14 cellular contexts compared by ENCODE assay signal in genomic region chr6:140538926-140539325, GRCh38.
A peak's percentile ranks its signal among the peaks of the same experiment; 100 is the strongest.
DNase-seq lines count a peak whose midpoint lies in the region; ATAC-seq and TF ChIP-seq lines count a peak whose summit lies in the region.
"Had no signal": no experiment of that assay in that cellular context is flagged by ENCODE, and none has a peak within 500 bp of the region (broad histone marks: within the 10 kb centered on the region; RNA-seq: fewer than 3 reads in every experiment).

No MANE protein-coding gene starts in this region.

- no peaks in the 10 kb centered on the region for H4K20me1 ChIP-seq in fibroblast of lung (ENCODE audit: control insufficient read depth, extremely low read depth, insufficient read depth, low read length)

- H3K27me3 ChIP-seq in fibroblast of lung (ENCODE audit: control insufficient read depth, insufficient read depth, low read length) = no peaks in the 10 kb centered on the region
- H3K27me3 ChIP-seq in effector memory CD4-positive, alpha-beta T cell (replicated peaks; ENCODE audit: control insufficient read depth, insufficient read depth, low read length, poor library complexity, severe bottlenecking) = no peaks in the 10 kb centered on the region
- H3K27me3 ChIP-seq: heart left ventricle had no signal

- TF ChIP-seq CTCF in fibroblast of lung (conservative IDR thresholded peaks at IDR 0.05 in 1 of 2, IDR thresholded peaks at IDR 0.05 in 1 of 2; ENCODE audit: low read depth in 1 of 2, low read length in 2 of 2) = no peak

- peaks cover 19% of the 10 kb centered on the region for H3K4me1 ChIP-seq in fibroblast of lung (ENCODE audit: control insufficient read depth, extremely low read depth, insufficient read depth, low read length)
- H3K4me1 ChIP-seq in effector memory CD4-positive, alpha-beta T cell (ENCODE audit: control insufficient read depth, insufficient read depth, low read length, poor library complexity, severe bottlenecking) = no peaks in the 10 kb centered on the region

- intact Hi-C loops in sciatic nerve (cut with DNase I) = no loop called here

- DNase-seq in G401 (ENCODE audit: low spot score) (peak; percentile 22), RPMI7951 (ENCODE audit: low read depth) (peak; percentile 52), fibroblast of lung (ENCODE audit: low read depth in 2 of 2) (peak in 1 of 2 donors; percentile 57), sciatic nerve (ENCODE audit: low spot score) (no peak)
- no peak for DNase-seq in effector memory CD4-positive, alpha-beta T cell
- no peak for DNase-seq in activated CD8-positive, alpha-beta memory T cell treated with anti-CD3 and anti-CD28 coated beads, Interleukin-2, amount 50 U/mL, for 4 hours
- DNase-seq: activated CD4-positive, alpha-beta T cell treated with anti-CD3 and anti-CD28 coated beads for 36 hours; CD8-positive, alpha-beta memory T cell; heart left ventricle; NCI-H1092 treated with DMSO at 0.1 percent for 48 hours; NCI-H82; right cardiac atrium had no signal

- no peak overlapping the region for H3K9ac ChIP-seq in fibroblast of lung (ENCODE audit: insufficient read depth, low read length)

- in situ Hi-C loops in G401 (cut with HindIII; ENCODE audit: low sequenced_read_pairs) = no loop called here

- no peak overlapping the region for H3K4me2 ChIP-seq in fibroblast of lung (ENCODE audit: extremely low read depth, insufficient read depth, low read length)

- no peak overlapping the region for H2AFZ ChIP-seq in fibroblast of lung (ENCODE audit: low read length)

- no peaks in the 10 kb centered on the region for H3K9me3 ChIP-seq in fibroblast of lung (ENCODE audit: control insufficient read depth, insufficient read depth, low read depth, low read length)
- no peaks in the 10 kb centered on the region for H3K9me3 ChIP-seq in effector memory CD4-positive, alpha-beta T cell (ENCODE audit: control insufficient read depth, low read length)

- H3K4me3 ChIP-seq in fibroblast of lung (replicated peaks in 1 of 4; ENCODE audit: control extremely low read depth in 1 of 4, insufficient read depth in 1 of 4, low read depth in 3 of 4, low read length in 4 of 4) = no peak overlapping the region
- no peak overlapping the region for H3K4me3 ChIP-seq in effector memory CD4-positive, alpha-beta T cell (ENCODE audit: insufficient read depth, low read depth, low read length, poor library complexity, severe bottlenecking)
- H3K4me3 ChIP-seq: heart left ventricle had no signal

- no peaks in the 10 kb centered on the region for H3K79me2 ChIP-seq in fibroblast of lung (ENCODE audit: control insufficient read depth, insufficient read depth, low read length)

- H3K36me3 ChIP-seq in fibroblast of lung (ENCODE audit: control insufficient read depth, insufficient read depth, low read length) = no peaks in the 10 kb centered on the region
- no peaks in the 10 kb centered on the region for H3K36me3 ChIP-seq in effector memory CD4-positive, alpha-beta T cell (ENCODE audit: control insufficient read depth, insufficient read depth, low read length)
- H3K36me3 ChIP-seq: heart left ventricle had no signal

- ATAC-seq in sciatic nerve = peak; percentile 48
- ATAC-seq in GM18909 (IDR thresholded peaks at IDR 0.05; ENCODE audit: poor library complexity, unreplicated experiment) = no peak
- no peak for ATAC-seq in HG03108 (IDR thresholded peaks at IDR 0.05; ENCODE audit: unreplicated experiment)
- ATAC-seq: activated CD4-positive, alpha-beta T cell treated with anti-CD3 and anti-CD28 coated beads for 36 hours; right cardiac atrium had no signal

- H3K27ac ChIP-seq in fibroblast of lung (ENCODE audit: insufficient read depth, low read length) = peak overlapping the region; percentile 53
- H3K27ac ChIP-seq in effector memory CD4-positive, alpha-beta T cell (ENCODE audit: insufficient read depth, low read length, poor library complexity, severe bottlenecking) = no peak overlapping the region

Comparison
In these comparisons a context has a peak if more than half of its experiments do, and no peak if none do; other contexts are left out.
1. DNase-seq: peak in G401 (single experiment) and RPMI7951 (single experiment); none in sciatic nerve (single experiment), effector memory CD4-positive, alpha-beta T cell (0 of 3) and activated CD8-positive, alpha-beta memory T cell treated with anti-CD3 and anti-CD28 coated beads, Interleukin-2, amount 50 U/mL, for 4 hours (single experiment).